Comparison of ENCODE assay signal across 19 cellular contexts in the genomic region with DNA sequence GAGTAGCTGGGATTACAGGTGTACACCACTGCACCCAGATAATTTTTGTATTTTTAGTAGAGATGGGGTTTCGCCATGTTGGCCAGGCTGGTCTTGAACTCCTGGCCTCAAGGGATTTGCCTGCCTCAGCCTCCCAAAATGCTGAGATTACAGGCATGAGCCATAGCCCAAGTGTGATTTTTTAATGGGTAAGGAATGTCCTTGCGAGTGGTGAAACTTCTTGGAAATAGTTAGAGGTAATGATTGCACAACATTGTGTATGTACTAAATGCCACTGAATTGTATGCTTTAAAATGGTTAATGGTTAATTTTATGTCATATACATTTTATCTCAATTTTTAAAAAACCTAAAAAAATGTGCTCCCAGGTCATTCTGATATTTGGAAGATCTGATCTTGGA.
"Had no signal": no experiment of that assay in that cellular context is flagged by ENCODE, and none has a peak within 500 bp of the region (broad histone marks: within the 10 kb centered on the region; RNA-seq: fewer than 3 reads in every experiment).

No MANE protein-coding gene starts in this region.

- ATAC-seq: activated CD8-positive, alpha-beta memory T cell treated with anti-CD3 and anti-CD28 coated beads, Interleukin-2, amount 10 ng/mL, durations not matched to agents 7 days and 5 days; gastrocnemius medialis; stimulated activated memory B cell treated with anti-CD40 and anti-IgM and Interleukin-4, amounts not matched to agents 10 μg/mL and 1 μg/mL and 100 μg/mL, for 72 hours had no signal

- H2AFZ ChIP-seq: neural progenitor cell, parathyroid adenoma had no signal

- H3K27me3 Mint-ChIP-seq: activated naive CD8-positive, alpha-beta T cell treated with anti-CD3 and anti-CD28 coated beads for 36 hours; activated T-cell treated with anti-CD3 and anti-CD28 coated beads, Interleukin-2, amount 50 U/mL, for 24 hours had no signal

- H3K4me1 ChIP-seq: neural progenitor cell, uterus had no signal

- H3K27me3 ChIP-seq: gastrocnemius medialis, neural progenitor cell, tibial artery, uterus had no signal

- H3K9me3 Mint-ChIP-seq: stimulated activated memory B cell treated with anti-CD40 and anti-IgM and Interleukin-4, amounts not matched to agents 10 μg/mL and 1 μg/mL and 100 μg/mL, for 72 hours had no signal

- H3K4me3 ChIP-seq: coronary artery, gastrocnemius medialis, neural progenitor cell, tibial artery, uterus had no signal

- FAIRE-seq: astrocyte had no signal

- H3K27ac ChIP-seq: coronary artery, epithelial cell of prostate, gastrocnemius medialis, neural progenitor cell, parathyroid adenoma, tibial artery, uterus had no signal

- H3K4me3 Mint-ChIP-seq: activated CD8-positive, alpha-beta memory T cell treated with anti-CD3 and anti-CD28 coated beads, Interleukin-2, amount 10 ng/mL, durations not matched to agents 7 days and 5 days; activated naive CD8-positive, alpha-beta T cell treated with anti-CD3 and anti-CD28 coated beads for 36 hours; activated T-cell treated with anti-CD3 and anti-CD28 coated beads, Interleukin-2, amount 50 U/mL, for 24 hours; neural progenitor cell; stimulated activated memory B cell treated with anti-CD40 and anti-IgM and Interleukin-4, amounts not matched to agents 10 μg/mL and 1 μg/mL and 100 μg/mL, for 72 hours had no signal

- H3K36me3 Mint-ChIP-seq: neural progenitor cell; stimulated activated memory B cell treated with anti-CD40 and anti-IgM and Interleukin-4, amounts not matched to agents 10 μg/mL and 1 μg/mL and 100 μg/mL, for 72 hours had no signal

- H3K4me2 ChIP-seq: neural progenitor cell had no signal

- H3K27ac Mint-ChIP-seq: activated CD8-positive, alpha-beta memory T cell treated with anti-CD3 and anti-CD28 coated beads, Interleukin-2, amount 10 ng/mL, durations not matched to agents 7 days and 5 days; activated T-cell treated with anti-CD3 and anti-CD28 coated beads, Interleukin-2, amount 50 U/mL, for 24 hours; neural progenitor cell; stimulated activated memory B cell treated with anti-CD40 and anti-IgM and Interleukin-4, amounts not matched to agents 10 μg/mL and 1 μg/mL and 100 μg/mL, for 72 hours had no signal

- H3K79me2 ChIP-seq: parathyroid adenoma had no signal

- H3K36me3 ChIP-seq: gastrocnemius medialis, neural progenitor cell, tibial artery, uterus had no signal

- DNase-seq: activated CD4-positive, alpha-beta T cell treated with anti-CD3 and anti-CD28 coated beads, Interleukin-2, amount 50 U/mL, for 48 hours; activated CD4-positive, CD25-positive, alpha-beta regulatory T cell treated with anti-CD3 and anti-CD28 coated beads, Interleukin-2, amount 50 U/mL, for 72 hours; activated CD8-positive, alpha-beta memory T cell treated with anti-CD3 and anti-CD28 coated beads, Interleukin-2, amount 10 ng/mL, durations not matched to agents 7 days and 5 days; activated effector memory CD4-positive, alpha-beta T cell treated with anti-CD3 and anti-CD28 coated beads, Interleukin-2, amount 50 U/mL, for 16 hours; activated naive CD8-positive, alpha-beta T cell treated with anti-CD3 and anti-CD28 coated beads for 36 hours; activated T-cell treated with anti-CD3 and anti-CD28 coated beads, Interleukin-2, amount 50 U/mL, for 24 hours; caudate nucleus; effector CD8-positive, alpha-beta T cell; gastrocnemius medialis; stimulated activated CD4-positive, alpha-beta T cell treated with anti-CD3 and anti-CD28 coated beads, Interleukin-1b, Interleukin-23, amount 100 ng/mL, for 48 hours; T-helper 9 cell; tibial artery; uterus had no signal

- H3K4me1 Mint-ChIP-seq: neural progenitor cell had no signal

- H3K9ac ChIP-seq: neural progenitor cell, parathyroid adenoma had no signal

- H3K9me3 ChIP-seq: gastrocnemius medialis, uterus had no signal
